Comparison of ENCODE assay signal across 24 cellular contexts in the genomic region with DNA sequence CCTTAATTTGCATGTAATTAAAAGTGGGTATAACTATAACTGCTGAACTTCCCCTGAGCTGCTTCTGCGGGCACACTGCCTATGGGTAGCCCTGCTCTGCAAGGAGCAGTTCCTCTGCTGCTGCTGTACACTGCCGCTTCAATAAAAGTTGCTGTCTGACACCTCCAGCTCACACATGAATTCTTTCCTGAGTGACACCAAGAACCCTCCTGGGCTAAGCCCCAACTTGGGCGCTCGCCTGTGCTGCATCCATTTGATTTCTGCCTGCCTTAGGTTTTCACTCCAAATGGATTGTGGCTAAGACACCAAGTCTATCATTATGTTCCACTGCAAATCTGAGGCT.
DNase-seq lines count a peak whose midpoint lies in the region; ATAC-seq and TF ChIP-seq lines count a peak whose summit lies in the region.
"Had no signal": no experiment of that assay in that cellular context is flagged by ENCODE, and none has a peak within 500 bp of the region (broad histone marks: within the 10 kb centered on the region; RNA-seq: fewer than 3 reads in every experiment).

No MANE protein-coding gene starts in this region.

- intact Hi-C loops in lower leg skin (cut with DNase I; ENCODE audit: low total_unique reads): no loop called here
- intact Hi-C loops in vagina (cut with DNase I): loop anchor here (10.0 kb wide), 1 partner anchor 553 kb away; no protein-coding TSS in a partner anchor

- DNase-seq in ecto neural progenitor cell (ENCODE audit: low spot score) (peak; percentile 9), lower leg skin (ENCODE audit: low spot score in 2 of 2) (peak; percentile 3 to 48), vagina (ENCODE audit: extremely low spot score in 2 of 2) (peak; percentile 40 to 46), GM10248 (ENCODE audit: extremely low spot score) (no peak), DMS53 treated with DMSO at 0.1 percent for 48 hours (lab: John Stamatoyannopoulos, UW; ENCODE audit: unreplicated experiment) (no peak)
- DNase-seq in stimulated activated naive CD8-positive, alpha-beta T cell treated with anti-CD3 and anti-CD28 coated beads, Interleukin-15, Interleukin-2, amounts not matched to agents 100 U/mL and 50 U/mL, for 24 hours: no peak
- no peak for DNase-seq in stimulated activated CD4-positive, alpha-beta T cell treated with anti-CD3 and anti-CD28 coated beads, Interleukin-4, amount 100 ng/mL, for 1 hour
- DNase-seq: CD8-positive, alpha-beta memory T cell; GOT3; KG1; NCI-H1048; NCI-H1417; NCI-H1694; NCI-H2029 treated with DMSO at 0.1 percent for 48 hours; NCI-H446 treated with DMSO at 0.1 percent for 48 hours; NCI-H82; NK-92 treated with Interleukin-12 subunit alpha and Interleukin-12 subunit beta, amount 100 ng/mL, for 24 hours; SIG-M5; SK-N-SH had no signal

- H3K9ac ChIP-seq in OCI-LY1 (ENCODE audit: low read length): peak overlapping the region; percentile 76; the same call in 1 of the 2 replicates
- H3K9ac ChIP-seq: SK-N-SH had no signal

- H3K27ac ChIP-seq in OCI-LY1 (ENCODE audit: low read depth, low read length, poor library complexity, severe bottlenecking) (peak overlapping the region; percentile 100), vagina (no peak overlapping the region)
- H3K27ac ChIP-seq: C4-2B had no signal

- WGBS in lower leg skin, 2 donors: 95 to 98% methylated on average over 4 of the region's 4 CpGs

- H3K9me2 ChIP-seq in OCI-LY1 (ENCODE audit: low read depth, low read length): no peaks in the 10 kb centered on the region
- H3K9me2 ChIP-seq: SK-N-SH had no signal

- H3K79me2 ChIP-seq in OCI-LY1 (ENCODE audit: insufficient read depth, low read length): no peaks in the 10 kb centered on the region

- H3K4me2 ChIP-seq in OCI-LY1 (ENCODE audit: low read length): peak overlapping the region; percentile 61; the same call in 1 of the 2 replicates
- H3K4me2 ChIP-seq: SK-N-SH had no signal

- H3K9me3 ChIP-seq in OCI-LY1 (ENCODE audit: low read length) (peaks cover 10% of the 10 kb centered on the region), vagina (no peaks in the 10 kb centered on the region)
- H3K9me3 ChIP-seq: MG63, SK-N-SH had no signal

- no peaks in the 10 kb centered on the region for H3K27me3 ChIP-seq in OCI-LY1 (ENCODE audit: insufficient read depth, low read length)
- H3K27me3 ChIP-seq in vagina: no peaks in the 10 kb centered on the region
- H3K27me3 ChIP-seq: MG63 had no signal

- peak overlapping the region; percentile 30 for H3K4me3 ChIP-seq in OCI-LY1 (ENCODE audit: low read depth, low read length, poor library complexity, severe bottlenecking)
- no peak overlapping the region for H3K4me3 ChIP-seq in lower leg skin (ENCODE audit: low read depth, poor library complexity, severe bottlenecking)
- no peak overlapping the region for H3K4me3 ChIP-seq in vagina
- H3K4me3 ChIP-seq: GM12878, HAP-1, MG63 had no signal

- TF ChIP-seq CTCF in OCI-LY1 (IDR thresholded peaks at IDR 0.05; ENCODE audit: low read length) (no peak), lower leg skin (IDR thresholded peaks at IDR 0.05) (no peak), vagina (IDR thresholded peaks at IDR 0.05) (no peak), GM10248 (IDR thresholded peaks at IDR 0.05; ENCODE audit: control extremely low read depth, extremely low read depth, low read depth, missing control alignments) (no peak)

- POLR2A ChIA-PET in GM10248 (lab: Yijun Ruan, JAX): no interaction called here

- H3K4me1 ChIP-seq in OCI-LY1 (ENCODE audit: insufficient read depth, low read length, severe bottlenecking): peaks cover 60% of the 10 kb centered on the region
- H3K4me1 ChIP-seq in vagina: no peaks in the 10 kb centered on the region
- H3K4me1 ChIP-seq: HAP-1 had no signal

- H4K20me1 ChIP-seq in OCI-LY1 (ENCODE audit: insufficient read depth, low read length): no peaks in the 10 kb centered on the region

- TF ChIP-seq POLR2A in lower leg skin (IDR thresholded peaks at IDR 0.05): no peak
- TF ChIP-seq POLR2A in vagina (IDR thresholded peaks at IDR 0.05): no peak

- ATAC-seq in stimulated activated naive CD8-positive, alpha-beta T cell treated with anti-CD3 and anti-CD28 coated beads, Interleukin-15, Interleukin-2, amounts not matched to agents 100 U/mL and 50 U/mL, for 24 hours: no peak
- ATAC-seq: GM12878 had no signal

- CTCF ChIA-PET in GM10248 (lab: Yijun Ruan, JAX): interaction anchor here (1.1 to 1.6 kb wide), 2 partner anchors 9 to 40 kb away, joined by 3 to 4 read pairs; no protein-coding TSS in a partner anchor

- peaks cover 25% of the 10 kb centered on the region for H3K36me3 ChIP-seq in OCI-LY1 (ENCODE audit: insufficient read depth, low read length)
- no peaks in the 10 kb centered on the region for H3K36me3 ChIP-seq in vagina
- H3K36me3 ChIP-seq: HAP-1, MG63 had no signal

- H2AFZ ChIP-seq in OCI-LY1 (ENCODE audit: low read length): no peak overlapping the region

- peaks cover 10% of the 10 kb centered on the region; the same call in 1 of the 2 replicates for H3F3A ChIP-seq in OCI-LY1 (ENCODE audit: insufficient read depth, low read length)

Comparison
In these comparisons a context has a peak if more than half of its experiments do, and no peak if none do; other contexts are left out.
1. DNase-seq: peak in ecto neural progenitor cell (single experiment), lower leg skin (2 of 2) and vagina (2 of 2); none in stimulated activated naive CD8-positive, alpha-beta T cell treated with anti-CD3 and anti-CD28 coated beads, Interleukin-15, Interleukin-2, amounts not matched to agents 100 U/mL and 50 U/mL, for 24 hours (single experiment), GM10248 (single experiment), DMS53 treated with DMSO at 0.1 percent for 48 hours (single experiment) and stimulated activated CD4-positive, alpha-beta T cell treated with anti-CD3 and anti-CD28 coated beads, Interleukin-4, amount 100 ng/mL, for 1 hour (single experiment).